ENCODE assay signal across 8 cellular contexts in the genomic region with DNA sequence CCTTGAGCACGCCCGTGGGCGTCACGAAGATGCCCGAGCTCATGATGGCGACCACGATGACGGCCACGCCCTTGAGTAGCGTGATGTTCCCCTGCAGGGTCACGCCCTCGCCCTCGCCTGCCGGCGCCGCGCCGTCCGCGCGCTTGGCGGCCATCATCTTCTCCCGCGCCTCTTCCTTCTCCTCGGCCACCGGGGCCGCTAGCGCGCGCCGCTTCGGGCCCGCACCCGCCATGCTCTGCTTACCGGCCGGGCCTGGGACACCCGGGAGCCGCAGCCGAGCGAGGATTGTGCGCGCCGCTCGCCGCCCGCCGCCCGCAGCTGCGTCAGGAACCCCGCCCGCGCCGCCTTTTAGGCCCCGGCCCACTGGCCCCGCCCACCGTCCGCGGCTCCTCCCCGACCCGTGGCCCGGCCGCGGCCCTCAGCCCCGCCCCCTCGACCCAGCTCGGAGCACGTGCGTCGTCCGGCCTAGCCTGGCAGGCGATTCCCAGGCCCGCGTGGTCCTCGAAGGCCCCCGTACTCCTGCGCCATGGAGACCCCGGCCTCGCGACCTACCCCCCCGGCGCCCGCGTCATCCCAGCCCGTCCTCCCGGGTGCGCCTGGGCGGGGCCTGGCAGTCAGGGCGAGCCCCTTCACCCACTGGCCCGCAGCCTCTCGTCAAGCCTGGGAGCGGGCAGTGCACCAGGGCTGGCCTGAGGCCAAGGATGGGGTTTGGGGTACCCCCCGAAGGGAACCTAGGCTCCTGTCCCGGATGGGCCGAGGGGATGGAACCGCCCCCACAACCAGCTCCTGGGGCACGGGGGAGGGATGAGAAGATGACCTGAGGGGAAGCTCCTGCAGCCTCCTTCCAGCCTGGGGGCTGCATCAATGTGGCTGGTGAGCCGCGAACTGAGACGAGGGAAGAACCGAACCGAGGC.
DNase-seq lines count a peak whose midpoint lies in the region; ATAC-seq, FAIRE-seq and TF ChIP-seq lines count a peak whose summit lies in the region.
"Not testable (repeated sequence)": the region's sequence is repeated elsewhere in the genome, so short reads cannot be mapped to it uniquely, and the experiment has no call there.

No MANE protein-coding gene starts in this region.

- peak; percentile 74 for ATAC-seq in GM19372 (IDR thresholded peaks at IDR 0.05; ENCODE audit: low read depth, unreplicated experiment)
- ATAC-seq in HG03520 (IDR thresholded peaks at IDR 0.05; ENCODE audit: unreplicated experiment) = peak; percentile 53
- peak; percentile 47 for ATAC-seq in HepG2

- not testable (repeated sequence) for H3K9me3 Mint-ChIP-seq in dendritic cell treated with granulocyte-macrophage colony-stimulating factor and Interleukin-4, amounts not matched to agents 40 ng/mL and 50 ng/mL, for 4 days

- H3K4me1 Mint-ChIP-seq in dendritic cell treated with granulocyte-macrophage colony-stimulating factor and Interleukin-4, amounts not matched to agents 40 ng/mL and 50 ng/mL, for 4 days (ENCODE audit: low read depth) = peaks cover 33% of the 10 kb centered on the region

- TF ChIP-seq RAD21 in HepG2 (CRISPR knock-in tag; IDR thresholded peaks at IDR 0.05) = peak; percentile 81

- not testable (repeated sequence) for H3K9me3 ChIP-seq in HepG2 (ENCODE audit: low read length)

- H3K27ac ChIP-seq in C4-2B (peak overlapping the region; percentile 97), HepG2 (ENCODE audit: extremely low read length, insufficient read depth, low read length) (peak overlapping the region; percentile 89)

- H3K27me3 ChIP-seq in HepG2 (ENCODE audit: control insufficient read depth in 1 of 2, insufficient read depth in 2 of 2, low read length in 2 of 2) = not testable (repeated sequence)

- H3K27me3 Mint-ChIP-seq in dendritic cell treated with granulocyte-macrophage colony-stimulating factor and Interleukin-4, amounts not matched to agents 40 ng/mL and 50 ng/mL, for 4 days = not testable (repeated sequence)

- peak in 1 of 2 experiments; percentile 80; a peak in 2 of 4 replicates for TF ChIP-seq POLR2A in HepG2 (IDR thresholded peaks at IDR 0.05; ENCODE audit: insufficient read depth in 1 of 2, low read depth in 2 of 2, low read length in 2 of 2)

- not testable (repeated sequence) for H2AFZ ChIP-seq in HepG2 (ENCODE audit: low read length)

- not testable (repeated sequence) for H3K36me3 ChIP-seq in HepG2 (replicated peaks in 1 of 2; ENCODE audit: control insufficient read depth in 1 of 2, insufficient read depth in 2 of 2, low read length in 2 of 2)

- intact Hi-C loops in dendritic cell treated with granulocyte-macrophage colony-stimulating factor and Interleukin-4, amounts not matched to agents 40 ng/mL and 50 ng/mL, for 4 days (cut with micrococcal nuclease); HepG2 (cut with micrococcal nuclease; ENCODE audit: unreplicated experiment): not testable (repeated sequence)

- H3K27ac Mint-ChIP-seq in dendritic cell treated with granulocyte-macrophage colony-stimulating factor and Interleukin-4, amounts not matched to agents 40 ng/mL and 50 ng/mL, for 4 days = peak overlapping the region; percentile 94

- POLR2A ChIA-PET in HepG2 (lab: Yijun Ruan, JAX) = interaction anchor here (0.6 to 3.1 kb wide), 6 partner anchors 10 to 853 kb away, joined by 3 to 28 read pairs (median 6); a partner anchor contains a TSS

- peak overlapping the region; percentile 91 for H3K9ac ChIP-seq in HepG2 (ENCODE audit: insufficient read depth, low read depth, low read length)

- DNase-seq in NCI-H69 (lab: John Stamatoyannopoulos, UW) (peak; percentile 98), HepG2 (ENCODE audit: low spot score) (peak; percentile 98)
- peak; percentile 95 to 99 for DNase-seq in activated CD4-positive, alpha-beta T cell treated with anti-CD3 and anti-CD28 coated beads, Interleukin-2, amount 50 U/mL, for 24 hours (ENCODE audit: low read depth in 1 of 2, low spot score in 1 of 2)
- DNase-seq in stimulated activated CD4-positive, alpha-beta T cell treated with anti-CD3 and anti-CD28 coated beads, Interleukin-2, amount 100 ng/mL, for 48 hours = peak; percentile 98 to 100

- not testable (repeated sequence) for FAIRE-seq in HepG2 (lab: Jason Lieb, UNC)

- H4K20me1 ChIP-seq in HepG2 (ENCODE audit: insufficient read depth, low read length) = peaks cover 22% of the 10 kb centered on the region

- not testable (repeated sequence) for BruUV-seq in HepG2 (replicated peaks; lab: Mats Ljungman, UMichigan)

- in situ Hi-C loops in HepG2 (cut with HindIII; ENCODE audit: extremely low pct_ligation_motif_present, low pct_unique_long_range_greater_than_20kb) = loop anchor here (10.0 kb wide), 1 partner anchor 84 kb away; no protein-coding TSS in a partner anchor

- H3K4me3 ChIP-seq in HepG2 (replicated peaks in 1 of 3; ENCODE audit: insufficient read depth in 1 of 3, low read depth in 2 of 3, low read length in 3 of 3) = peak overlapping the region; percentile 80 to 89 (median 86); a peak in 5 of 6 replicates

- peak overlapping the region; percentile 96 for H3K4me2 ChIP-seq in HepG2 (ENCODE audit: low read depth, low read length)

- H3K4me3 Mint-ChIP-seq in dendritic cell treated with granulocyte-macrophage colony-stimulating factor and Interleukin-4, amounts not matched to agents 40 ng/mL and 50 ng/mL, for 4 days = peak overlapping the region; percentile 85

- WGBS in HepG2 (ENCODE audit: low lambda C conversion rate) = 3% methylated on average over 101 of the region's 101 CpGs

- H3K4me1 ChIP-seq in HepG2 (ENCODE audit: insufficient read depth, low read length) = peaks cover 71% of the 10 kb centered on the region

- TF ChIP-seq EP300 in HepG2 (IDR thresholded peaks at IDR 0.05; ENCODE audit: low read depth in 2 of 2, low read length in 2 of 2) (peak in 1 of 2 experiments; percentile 49; a peak in 2 of 4 replicates), HepG2 (CRISPR knock-in tag; IDR thresholded peaks at IDR 0.05; ENCODE audit: borderline replicate concordance) (peak; percentile 83)

- H3K36me3 Mint-ChIP-seq in dendritic cell treated with granulocyte-macrophage colony-stimulating factor and Interleukin-4, amounts not matched to agents 40 ng/mL and 50 ng/mL, for 4 days (ENCODE audit: low read depth) = peaks cover 38% of the 10 kb centered on the region

- TF ChIP-seq CTCF in C4-2B (conservative IDR thresholded peaks at IDR 0.05); HepG2 (CRISPR knock-in tag; IDR thresholded peaks at IDR 0.05): not testable (repeated sequence)

- CTCF ChIA-PET in HepG2 (lab: Yijun Ruan, JAX; ENCODE audit: low intra/inter-chr PET ratio, low total read pairs) = not testable (repeated sequence)

- H3K79me2 ChIP-seq in HepG2 (ENCODE audit: insufficient read depth, low read length) = peaks cover 39% of the 10 kb centered on the region

TF ChIP-seq in HepG2, 621 proteins besides CTCF, POLR2A, EP300 and RAD21 (continues in another document):
- TF ChIP-seq, protein P1, sequence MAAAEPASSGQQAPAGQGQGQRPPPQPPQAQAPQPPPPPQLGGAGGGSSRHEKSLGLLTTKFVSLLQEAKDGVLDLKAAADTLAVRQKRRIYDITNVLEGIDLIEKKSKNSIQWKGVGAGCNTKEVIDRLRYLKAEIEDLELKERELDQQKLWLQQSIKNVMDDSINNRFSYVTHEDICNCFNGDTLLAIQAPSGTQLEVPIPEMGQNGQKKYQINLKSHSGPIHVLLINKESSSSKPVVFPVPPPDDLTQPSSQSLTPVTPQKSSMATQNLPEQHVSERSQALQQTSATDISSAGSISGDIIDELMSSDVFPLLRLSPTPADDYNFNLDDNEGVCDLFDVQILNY (CRISPR knock-in tag; conservative IDR thresholded peaks at IDR 0.05) = peak; percentile 55; the same call in 1 of the 2 replicates
- peak; percentile 95; the same call in 1 of the 2 replicates for TF ChIP-seq PAWR (CRISPR knock-in tag; IDR thresholded peaks at IDR 0.05; ENCODE audit: borderline replicate concordance)
- not testable (repeated sequence) for TF ChIP-seq TCF12 (IDR thresholded peaks at IDR 0.05)
- peak; percentile 98 for TF ChIP-seq TCF12 (CRISPR knock-in tag; IDR thresholded peaks at IDR 0.05)
- 0 out of 2 replicates have a peak, but pooled peaks have one; percentile 21 for TF ChIP-seq RARG (CRISPR knock-in tag; IDR thresholded peaks at IDR 0.05; ENCODE audit: low read depth)
- TF ChIP-seq ZNF101 (CRISPR knock-in tag; IDR thresholded peaks at IDR 0.05; ENCODE audit: borderline replicate concordance, low read depth) = peak; percentile 94; the same call in 1 of the 2 replicates
- TF ChIP-seq ZBTB1 (CRISPR knock-in tag; IDR thresholded peaks at IDR 0.05; ENCODE audit: borderline replicate concordance) = peak; percentile 88; the same call in 1 of the 2 replicates
- TF ChIP-seq, protein P2, sequence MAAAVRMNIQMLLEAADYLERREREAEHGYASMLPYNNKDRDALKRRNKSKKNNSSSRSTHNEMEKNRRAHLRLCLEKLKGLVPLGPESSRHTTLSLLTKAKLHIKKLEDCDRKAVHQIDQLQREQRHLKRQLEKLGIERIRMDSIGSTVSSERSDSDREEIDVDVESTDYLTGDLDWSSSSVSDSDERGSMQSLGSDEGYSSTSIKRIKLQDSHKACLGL (CRISPR knock-in tag; IDR thresholded peaks at IDR 0.05) = peak; percentile 99
- TF ChIP-seq ZNF180 (CRISPR knock-in tag; IDR thresholded peaks at IDR 0.05; ENCODE audit: borderline replicate concordance, low read depth) = 0 out of 2 replicates have a peak, but pooled peaks have one; percentile 62
- peak; percentile 97 for TF ChIP-seq MED8 (CRISPR knock-in tag; IDR thresholded peaks at IDR 0.05; ENCODE audit: insufficient replicate concordance)
- TF ChIP-seq ZFYVE20 (CRISPR knock-in tag; IDR thresholded peaks at IDR 0.05; ENCODE audit: borderline replicate concordance, low read depth) = peak; percentile 98
- peak; percentile 100 for TF ChIP-seq ZIK1 (CRISPR knock-in tag; IDR thresholded peaks at IDR 0.05; ENCODE audit: borderline replicate concordance, low read depth)
- TF ChIP-seq ZSCAN22 (CRISPR knock-in tag; IDR thresholded peaks at IDR 0.05) = peak; percentile 87
- peak; percentile 90; the same call in 1 of the 2 replicates for TF ChIP-seq ZNF780A (CRISPR knock-in tag; IDR thresholded peaks at IDR 0.05)
- TF ChIP-seq GATAD1 (CRISPR knock-in tag; IDR thresholded peaks at IDR 0.05) = peak; percentile 89
- TF ChIP-seq, protein P3, sequence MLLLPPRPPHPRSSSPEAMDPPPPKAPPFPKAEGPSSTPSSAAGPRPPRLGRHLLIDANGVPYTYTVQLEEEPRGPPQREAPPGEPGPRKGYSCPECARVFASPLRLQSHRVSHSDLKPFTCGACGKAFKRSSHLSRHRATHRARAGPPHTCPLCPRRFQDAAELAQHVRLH (CRISPR knock-in tag; IDR thresholded peaks at IDR 0.05; ENCODE audit: borderline replicate concordance, low read depth) = peak; percentile 100

Comparison
In these comparisons a context has a peak if more than half of its experiments do, and no peak if none do; other contexts are left out.
1. Peak in every context shown above with its lines: DNase-seq, ATAC-seq, H3K4me3 ChIP-seq and H3K27ac ChIP-seq.